9 cellular contexts compared by ENCODE assay signal in genomic region chr3:19149388-19149787, GRCh38. TPM values are rescaled to one million over a fixed set of nuclear protein-coding genes. Genes with fewer than 3 reads are reported as not detected.
A peak's percentile ranks its signal among the peaks of the same experiment; 100 is the strongest.
DNase-seq lines count a peak whose midpoint lies in the region; ATAC-seq and TF ChIP-seq lines count a peak whose summit lies in the region.
"Had no signal": no experiment of that assay in that cellular context is flagged by ENCODE, and none has a peak within 500 bp of the region (broad histone marks: within the 10 kb centered on the region; RNA-seq: fewer than 3 reads in every experiment).

No MANE protein-coding gene starts in this region.

- CTCF ChIA-PET in activated CD8-positive, alpha-beta T cell treated with anti-CD3 and anti-CD28 coated beads for 36 hours (lab: Charles Lee) = no interaction called here

- ATAC-seq in activated CD8-positive, alpha-beta T cell treated with anti-CD3 and anti-CD28 coated beads for 36 hours = no peak
- ATAC-seq in GM21576 (IDR thresholded peaks at IDR 0.05; ENCODE audit: unreplicated experiment) (no peak), HG03354 (IDR thresholded peaks at IDR 0.05; ENCODE audit: poor library complexity, severe bottlenecking, unreplicated experiment) (no peak)
- ATAC-seq: T-cell had no signal

- H3K27me3 ChIP-seq in HUES6 (ENCODE audit: control insufficient read depth, insufficient read depth, low read length) = peaks cover 15% of the 10 kb centered on the region

- peaks cover 2% of the 10 kb centered on the region for H3K9me3 Mint-ChIP-seq in activated CD8-positive, alpha-beta T cell treated with anti-CD3 and anti-CD28 coated beads for 36 hours

- no peak overlapping the region for H3K9ac ChIP-seq in HUES6 (ENCODE audit: low read length)

- no peaks in the 10 kb centered on the region for H3K9me3 ChIP-seq in HUES6 (ENCODE audit: control insufficient read depth, insufficient read depth, low read depth, low read length)

- H3K4me1 Mint-ChIP-seq in activated CD8-positive, alpha-beta T cell treated with anti-CD3 and anti-CD28 coated beads for 36 hours (ENCODE audit: low read depth) = peaks cover 12% of the 10 kb centered on the region

- peaks cover 27% of the 10 kb centered on the region for H3K27me3 Mint-ChIP-seq in activated CD8-positive, alpha-beta T cell treated with anti-CD3 and anti-CD28 coated beads for 36 hours

- H3K4me3 ChIP-seq in HUES6 (ENCODE audit: low read depth, low read length) = peak overlapping the region; percentile 95

- intact Hi-C loops in activated CD8-positive, alpha-beta T cell treated with anti-CD3 and anti-CD28 coated beads for 36 hours (cut with micrococcal nuclease) = no loop called here

- no peaks in the 10 kb centered on the region for H3K36me3 ChIP-seq in HUES6 (ENCODE audit: control insufficient read depth, insufficient read depth, low read length)

- POLR2A ChIA-PET in activated CD8-positive, alpha-beta T cell treated with anti-CD3 and anti-CD28 coated beads for 36 hours (lab: Charles Lee) = no interaction called here

- H3K36me3 Mint-ChIP-seq in activated CD8-positive, alpha-beta T cell treated with anti-CD3 and anti-CD28 coated beads for 36 hours (ENCODE audit: low read depth) = no peaks in the 10 kb centered on the region
- H3K36me3 Mint-ChIP-seq: T-cell had no signal

- no peak overlapping the region for H3K4me3 Mint-ChIP-seq in activated CD8-positive, alpha-beta T cell treated with anti-CD3 and anti-CD28 coated beads for 36 hours

- TF ChIP-seq CTCF in activated CD8-positive, alpha-beta T cell treated with anti-CD3 and anti-CD28 coated beads for 36 hours (IDR thresholded peaks at IDR 0.05) = no peak

- H3K27ac Mint-ChIP-seq in activated CD8-positive, alpha-beta T cell treated with anti-CD3 and anti-CD28 coated beads for 36 hours = no peak overlapping the region
- H3K27ac Mint-ChIP-seq: T-cell had no signal

- DNase-seq in CD1c-positive myeloid dendritic cell (ENCODE audit: extremely low spot score) (peak; percentile 11), islet precursor cell (peak; percentile 78), DMS79 (lab: John Stamatoyannopoulos, UW) (no peak)
- DNase-seq in activated CD8-positive, alpha-beta T cell treated with anti-CD3 and anti-CD28 coated beads for 36 hours = peak; percentile 54
- no peak for DNase-seq in effector CD4-positive, alpha-beta T cell

- H3K4me1 ChIP-seq in HUES6 (ENCODE audit: control insufficient read depth, insufficient read depth, low read length) = no peaks in the 10 kb centered on the region

- no peak overlapping the region for H3K27ac ChIP-seq in HUES6 (ENCODE audit: low read depth, low read length)

RNA-seq across cellular contexts. Expression of gene KCNH8, which starts 1.1 kb away (rescaled TPM):
- total RNA-seq in activated CD8-positive, alpha-beta T cell treated with anti-CD3 and anti-CD28 coated beads for 36 hours = not detected

Comparison
In these comparisons a context has a peak if more than half of its experiments do, and no peak if none do; other contexts are left out.
1. DNase-seq: peak in CD1c-positive myeloid dendritic cell (single experiment), activated CD8-positive, alpha-beta T cell treated with anti-CD3 and anti-CD28 coated beads for 36 hours (single experiment) and islet precursor cell (single experiment); none in DMS79 (single experiment) and effector CD4-positive, alpha-beta T cell (single experiment).